8 cellular contexts compared by ENCODE assay signal in genomic region chr22:28742562-28742962, GRCh38. TPM values are rescaled to one million over a fixed set of nuclear protein-coding genes. Genes with fewer than 3 reads are reported as not detected.
DNase-seq lines count a peak whose midpoint lies in the region; ATAC-seq and TF ChIP-seq lines count a peak whose summit lies in the region.

No MANE protein-coding gene starts in this region.

- H3K27me3 ChIP-seq in esophagus muscularis mucosa (no peaks in the 10 kb centered on the region), rectal smooth muscle tissue (ENCODE audit: control insufficient read depth, insufficient read depth, low read length) (no peaks in the 10 kb centered on the region)

- peak overlapping the region; percentile 5 for H3K9ac ChIP-seq in rectal smooth muscle tissue (ENCODE audit: low read length)

- DNase-seq in RWPE1 (ENCODE audit: low spot score) (no peak), esophagus muscularis mucosa (ENCODE audit: extremely low spot score) (no peak), NCI-H2029 treated with DMSO at 0.1 percent for 48 hours (lab: John Stamatoyannopoulos, UW) (no peak), AG08395 (ENCODE audit: low spot score) (no peak), middle frontal gyrus (ENCODE audit: extremely low spot score, low spot score) (no peak)

- TF ChIP-seq EP300 in esophagus muscularis mucosa (IDR thresholded peaks at IDR 0.05), result no peak

- POLR2A ChIA-PET in RWPE1 (lab: Yijun Ruan, JAX; ENCODE audit: low non-redundant PET), result no interaction called here

- intact Hi-C loops in esophagus muscularis mucosa (cut with DNase I), result loop anchor here (10.0 kb wide), 1 partner anchor 138 kb away; no protein-coding TSS in a partner anchor

- no peak for TF ChIP-seq POLR2A in esophagus muscularis mucosa (IDR thresholded peaks at IDR 0.05; ENCODE audit: low read depth)

- WGBS in esophagus muscularis mucosa, result under 1% methylated on average over 10 of the region's 10 CpGs

- ATAC-seq in GM18861 (IDR thresholded peaks at IDR 0.05; ENCODE audit: unreplicated experiment), result peak; percentile 20
- ATAC-seq in HG03565 (IDR thresholded peaks at IDR 0.05; ENCODE audit: unreplicated experiment), result no peak

- H3K27ac ChIP-seq in RWPE1 (peak overlapping the region; percentile 95), esophagus muscularis mucosa (replicated peaks in 1 of 4) (peak overlapping the region; percentile 94 to 100 (median 97)), rectal smooth muscle tissue (ENCODE audit: low read depth, low read length) (peak overlapping the region; percentile 94)

- H3K9me3 ChIP-seq in esophagus muscularis mucosa, result no peaks in the 10 kb centered on the region

- CTCF ChIA-PET in RWPE1 (lab: Yijun Ruan, JAX), result no interaction called here

- H3K4me1 ChIP-seq in esophagus muscularis mucosa (peaks cover 10 to 20% (median 17%) of the 10 kb centered on the region in 4 donors), rectal smooth muscle tissue (ENCODE audit: control insufficient read depth, insufficient read depth, low read length) (peaks cover 9% of the 10 kb centered on the region)

- H3K4me3 ChIP-seq in esophagus muscularis mucosa (peak overlapping the region; percentile 68 to 100 (median 88)), rectal smooth muscle tissue (ENCODE audit: low read length) (peak overlapping the region; percentile 87)

- H3K36me3 ChIP-seq in esophagus muscularis mucosa, result peaks cover 32 to 40% (median 37%) of the 10 kb centered on the region in 4 donors
- H3K36me3 ChIP-seq in rectal smooth muscle tissue (ENCODE audit: control insufficient read depth, insufficient read depth, low read length), result peaks cover 10% of the 10 kb centered on the region

- TF ChIP-seq CTCF in RWPE1 (conservative IDR thresholded peaks at IDR 0.05; ENCODE audit: low read depth), result no peak
- TF ChIP-seq CTCF in esophagus muscularis mucosa (IDR thresholded peaks at IDR 0.05), result no peak

RNA-seq across cellular contexts. Expression of gene HSCB, which starts 0.7 kb away (rescaled TPM):
- total RNA-seq in esophagus muscularis mucosa, result 10 to 100 TPM; 13.7 to 30.0 (median 15.7) TPM

RNA-seq across cellular contexts. Expression of gene CHEK2, which starts 0.9 kb away (rescaled TPM):
- total RNA-seq in esophagus muscularis mucosa, result 1 to 10 TPM; 2.9 to 5.1 (median 4.8) TPM

RNA-seq across cellular contexts. Expression of gene CCDC117, which starts 29.9 kb away (rescaled TPM):
- 10 to 100 TPM; 19.9 to 27.4 (median 20.1) TPM for total RNA-seq in esophagus muscularis mucosa

RNA-seq across cellular contexts. Expression of gene XBP1, which starts 57.8 kb away (rescaled TPM):
- total RNA-seq in esophagus muscularis mucosa, result 100 to 1,000 TPM in 1 of 4 donors, 10 to 100 TPM in 3; 59.8 to 176 (median 70.2) TPM
